Comparison of ENCODE assay signal across 2 cellular contexts in the genomic region with DNA sequence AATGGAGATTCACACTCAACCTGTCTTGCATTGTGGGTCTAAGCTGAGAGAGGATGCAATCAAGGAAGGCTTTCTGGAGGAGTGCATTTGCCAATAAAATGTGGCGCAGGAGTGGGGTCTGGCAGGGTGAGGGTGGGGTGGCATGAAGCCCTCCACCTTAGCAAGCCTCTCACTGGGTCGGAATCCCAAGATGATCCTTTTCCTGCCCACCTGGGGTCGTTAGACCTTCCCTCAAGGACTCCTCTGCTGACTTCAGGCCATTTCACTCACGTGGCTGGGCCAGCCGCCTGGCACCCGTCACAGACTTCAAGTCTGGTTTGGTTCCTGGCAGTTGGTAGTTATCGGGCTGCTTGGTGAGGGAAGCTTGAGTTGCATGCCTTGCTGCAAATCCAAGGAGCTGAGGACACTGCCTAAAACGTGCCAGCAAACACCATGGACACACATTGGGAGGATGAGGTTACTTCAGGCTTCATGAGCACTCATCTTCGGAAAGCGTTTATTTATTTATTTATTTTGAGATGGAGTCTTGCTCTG.
TF ChIP-seq lines count a peak whose summit lies in the region.

No MANE protein-coding gene starts in this region.

TF ChIP-seq in SK-N-SH, 30 proteins besides CTCF, POLR2A, EP300 and RAD21:
- TF ChIP-seq MXI1 (IDR thresholded peaks at IDR 0.05; ENCODE audit: low read depth, low read length) (no peak), SMC3 (IDR thresholded peaks at IDR 0.05; ENCODE audit: low read depth, low read length) (no peak), JUND (IDR thresholded peaks at IDR 0.05) (no peak), TCF12 (IDR thresholded peaks at IDR 0.05) (no peak), EZH2phosphoT487 (IDR thresholded peaks at IDR 0.05; ENCODE audit: borderline replicate concordance, low read depth) (no peak), GABPA (IDR thresholded peaks at IDR 0.05; ENCODE audit: low read depth) (no peak), RCOR1 (IDR thresholded peaks at IDR 0.05; ENCODE audit: low read length) (no peak), TAF1 (IDR thresholded peaks at IDR 0.05; ENCODE audit: borderline replicate concordance, low read depth, low read length) (no peak), MEF2A (IDR thresholded peaks at IDR 0.05; ENCODE audit: borderline replicate concordance, low read depth) (no peak)
TF ChIP-seq in SK-N-SH: peak in this region for 0.

TF ChIP-seq in SK-N-SH treated with all-trans-retinoic acid at 6 μM for 48 hours, 23 proteins besides CTCF, POLR2A, EP300 and RAD21:
- TF ChIP-seq ZNF8 (CRISPR knock-in tag; IDR thresholded peaks at IDR 0.05): no peak
- TF ChIP-seq ZFP30 (CRISPR knock-in tag; IDR thresholded peaks at IDR 0.05): no peak
- no peak for TF ChIP-seq TOX (CRISPR knock-in tag; IDR thresholded peaks at IDR 0.05; ENCODE audit: borderline replicate concordance)
TF ChIP-seq in SK-N-SH treated with all-trans-retinoic acid at 6 μM for 48 hours: peak in this region for 0.
